ENCODE assay signal across 30 cellular contexts in genomic region chrX:57902633-57903032, GRCh38. TPM values are rescaled to one million over a fixed set of nuclear protein-coding genes. Genes with fewer than 3 reads are reported as not detected.
DNase-seq lines count a peak whose midpoint lies in the region; ATAC-seq and TF ChIP-seq lines count a peak whose summit lies in the region.
"Had no signal": no experiment of that assay in that cellular context is flagged by ENCODE, and none has a peak within 500 bp of the region (broad histone marks: within the 10 kb centered on the region; RNA-seq: fewer than 3 reads in every experiment).

No MANE protein-coding gene starts in this region.

- peaks cover 4 to 18% (median 17%) of the 10 kb centered on the region in 3 donors for H3K4me1 Mint-ChIP-seq in naive B cell
- H3K4me1 Mint-ChIP-seq: mesothelial cell of epicardium had no signal

- no peak overlapping the region for H3K4me3 Mint-ChIP-seq in naive B cell
- H3K4me3 Mint-ChIP-seq: activated naive CD8-positive, alpha-beta T cell treated with anti-CD3 and anti-CD28 coated beads, Interleukin-2, amount 50 U/mL, for 24 hours; activated T-cell treated with anti-CD3 and anti-CD28 coated beads, Interleukin-2, amount 50 U/mL, for 24 hours; mesothelial cell of epicardium; natural killer cell; T-helper 1 cell treated with Interleukin-12 subunit alpha and Interleukin-12 subunit beta and Interleukin-4 antibody, amounts not matched to agents 30 μg/mL and 1 μg/mL, for 36 hours had no signal

- H3K4me3 ChIP-seq in body of pancreas: no peak overlapping the region
- H3K4me3 ChIP-seq: BLaER1 treated with 17β-estradiol and CSF1 and Interleukin-3, amounts not matched to agents 10 nM and 100 nM; GM23248; left lung; SJSA1; testis had no signal

- ATAC-seq in HG03103 (IDR thresholded peaks at IDR 0.05; ENCODE audit: low read depth, unreplicated experiment) (peak; percentile 43), naive B cell (ENCODE audit: low read depth in 2 of 2) (peak; percentile 63), SK-N-SH treated with all-trans-retinoic acid at 6 μM for 48 hours (no peak), body of pancreas (no peak), HG02970 (IDR thresholded peaks at IDR 0.05; ENCODE audit: low FRiP score, unreplicated experiment) (no peak)
- ATAC-seq: activated naive CD8-positive, alpha-beta T cell treated with anti-CD3 and anti-CD28 coated beads, Interleukin-2, amount 50 U/mL, for 24 hours; left lung; natural killer cell had no signal

- no peak for TF ChIP-seq CTCF in body of pancreas (IDR thresholded peaks at IDR 0.05)

- peaks cover 15% of the 10 kb centered on the region for H3K4me1 ChIP-seq in body of pancreas
- H3K4me1 ChIP-seq: Caco-2, testis had no signal

- H3K36me3 Mint-ChIP-seq in naive B cell: no peaks in the 10 kb centered on the region
- H3K36me3 Mint-ChIP-seq: natural killer cell had no signal

- peaks cover 0 to under 1% (median 0%) of the 10 kb centered on the region in 7 donors for H3K9me3 Mint-ChIP-seq in naive B cell
- H3K9me3 Mint-ChIP-seq: natural killer cell; T-helper 1 cell treated with Interleukin-12 subunit alpha and Interleukin-12 subunit beta and Interleukin-4 antibody, amounts not matched to agents 30 μg/mL and 1 μg/mL, for 36 hours had no signal

- H3K27me3 ChIP-seq in body of pancreas: no peaks in the 10 kb centered on the region
- H3K27me3 ChIP-seq: brain microvascular endothelial cell, left lung, SJSA1, testis had no signal

- H3K27me3 Mint-ChIP-seq in naive B cell: no peaks in the 10 kb centered on the region
- H3K27me3 Mint-ChIP-seq: activated naive CD8-positive, alpha-beta T cell treated with anti-CD3 and anti-CD28 coated beads, Interleukin-2, amount 50 U/mL, for 24 hours had no signal

- 83 to 91% methylated on average over 2 of the region's 2 CpGs for WGBS in body of pancreas, 2 donors

- H3K27ac ChIP-seq in body of pancreas: no peak overlapping the region
- H3K27ac ChIP-seq: BLaER1 treated with 17β-estradiol and CSF1 and Interleukin-3, amounts not matched to agents 10 nM and 100 nM; brain microvascular endothelial cell; GM23248; KMS-11; left lung; SJSA1; testis had no signal

- H3K36me3 ChIP-seq in body of pancreas (replicated peaks in 1 of 2; ENCODE audit: insufficient read depth in 1 of 2, low read depth in 2 of 2): no peaks in the 10 kb centered on the region
- H3K36me3 ChIP-seq: BLaER1 treated with 17β-estradiol and CSF1 and Interleukin-3, amounts not matched to agents 10 nM and 100 nM; brain microvascular endothelial cell; left lung; SJSA1 had no signal

- DNase-seq in CD1c-positive myeloid dendritic cell (ENCODE audit: extremely low spot score): peak; percentile 1
- DNase-seq in NCI-H146 treated with DMSO at 0.1 percent for 48 hours (lab: John Stamatoyannopoulos, UW; ENCODE audit: unreplicated experiment): peak; percentile 70
- no peak for DNase-seq in naive B cell
- DNase-seq in body of pancreas: no peak
- no peak for DNase-seq in DMS53 (lab: John Stamatoyannopoulos, UW)
- DNase-seq: activated CD4-positive, alpha-beta T cell treated with anti-CD3 and anti-CD28 coated beads for 4 hours; activated gamma-delta T cell treated with Interleukin-2 at 50 U/mL for 16 hours; activated naive CD8-positive, alpha-beta T cell treated with anti-CD3 and anti-CD28 coated beads, Interleukin-2, amount 50 U/mL, for 24 hours; activated T-cell treated with anti-CD3 and anti-CD28 coated beads, Interleukin-2, amount 50 U/mL, for 24 hours; brain microvascular endothelial cell; Caco-2; effector CD8-positive, alpha-beta T cell; foreskin fibroblast; GM23248; left lung; natural killer cell; NCI-H510A; stimulated activated CD4-positive, alpha-beta T cell treated with anti-CD3 and anti-CD28 coated beads, Interleukin-12 subunit alpha, Interleukin-12 subunit beta, amount 100 ng/mL, for 4 hours; stimulated activated CD4-positive, alpha-beta T cell treated with anti-CD3 and anti-CD28 coated beads, Interleukin-4, amount 100 ng/mL, for 24 hours; stimulated activated naive CD4-positive, alpha-beta T cell; testis had no signal

- intact Hi-C loops in body of pancreas (cut with DNase I): no loop called here

- H3K27ac Mint-ChIP-seq in naive B cell: peak overlapping the region in 2 of 6 donors; percentile 35 to 74
- H3K27ac Mint-ChIP-seq: activated naive CD8-positive, alpha-beta T cell treated with anti-CD3 and anti-CD28 coated beads, Interleukin-2, amount 50 U/mL, for 24 hours; activated T-cell treated with anti-CD3 and anti-CD28 coated beads, Interleukin-2, amount 50 U/mL, for 24 hours; mesothelial cell of epicardium; natural killer cell; T-helper 1 cell treated with Interleukin-12 subunit alpha and Interleukin-12 subunit beta and Interleukin-4 antibody, amounts not matched to agents 30 μg/mL and 1 μg/mL, for 36 hours had no signal

- no peak for TF ChIP-seq POLR2A in body of pancreas (IDR thresholded peaks at IDR 0.05)

- H3K9me3 ChIP-seq in body of pancreas: no peaks in the 10 kb centered on the region
- H3K9me3 ChIP-seq: BLaER1 treated with 17β-estradiol and CSF1 and Interleukin-3, amounts not matched to agents 10 nM and 100 nM; Caco-2; left lung; SJSA1; testis had no signal

TF ChIP-seq in SK-N-SH treated with all-trans-retinoic acid at 6 μM for 48 hours, 23 proteins besides CTCF, POLR2A, EP300 and RAD21:
- no peak for TF ChIP-seq SNAI2 (CRISPR knock-in tag; IDR thresholded peaks at IDR 0.05)
- TF ChIP-seq PPARA (CRISPR knock-in tag; IDR thresholded peaks at IDR 0.05; ENCODE audit: borderline replicate concordance): no peak
- TF ChIP-seq OSR1 (CRISPR knock-in tag; IDR thresholded peaks at IDR 0.05): no peak

RNA-seq across cellular contexts. Expression of gene ZXDA, which starts 7.6 kb away (rescaled TPM):
- 1 to 10 TPM in 5 of 6 donors, under 1 TPM in 1; 0.10 to 8.9 (median 6.3) TPM for polyA plus RNA-seq in naive B cell (ENCODE audit: low read depth in 6 of 6)
- total RNA-seq in body of pancreas: 1 to 10 TPM; 7.0 to 7.6 TPM
- total RNA-seq: chondrocyte had no signal

Comparison
In these comparisons a context has a peak if more than half of its experiments do, and no peak if none do; other contexts are left out.
1. DNase-seq: peak in CD1c-positive myeloid dendritic cell (single experiment) and NCI-H146 treated with DMSO at 0.1 percent for 48 hours (single experiment); none in naive B cell (single experiment), body of pancreas (0 of 4) and DMS53 (single experiment).
2. ATAC-seq: peak in HG03103 (single experiment) and naive B cell (2 of 2); none in SK-N-SH treated with all-trans-retinoic acid at 6 μM for 48 hours (single experiment), body of pancreas (single experiment) and HG02970 (single experiment).